In the genomic region with DNA sequence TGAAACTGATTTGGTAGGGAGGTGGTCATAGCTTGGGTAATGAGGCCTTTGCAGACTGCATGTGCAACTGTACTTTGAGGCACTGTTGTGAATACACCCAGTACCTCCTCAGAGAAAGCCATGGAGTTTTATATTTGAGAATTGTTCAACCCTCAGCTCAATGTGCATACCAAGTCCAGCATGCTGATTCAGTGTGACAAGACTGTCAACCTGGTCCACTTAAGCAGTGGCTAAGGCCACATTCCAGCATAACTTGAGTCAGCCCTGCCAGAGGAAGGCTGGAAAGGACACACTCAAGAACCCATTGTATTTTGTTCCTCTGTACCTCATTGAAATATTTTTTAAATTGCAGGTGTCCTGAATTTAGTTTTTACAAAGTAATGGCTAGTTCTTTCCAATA, we compare ENCODE assay signal across 25 cellular contexts.
"Had no signal": no experiment of that assay in that cellular context is flagged by ENCODE, and none has a peak within 500 bp of the region (broad histone marks: within the 10 kb centered on the region; RNA-seq: fewer than 3 reads in every experiment).

No MANE protein-coding gene starts in this region.

- H3K4me1 ChIP-seq: heart right ventricle, pancreas, right atrium auricular region, testis, tibial artery, upper lobe of left lung, vagina had no signal

- H3K27me3 ChIP-seq: esophagus squamous epithelium, neutrophil, pancreas, right atrium auricular region, testis, tibial artery, upper lobe of left lung, vagina had no signal

- ATAC-seq: heart right ventricle; mucosa of descending colon; natural killer cell treated with Interleukin-12 subunit alpha and Interleukin-12 subunit beta and Interleukin-15 and Interleukin-18, amount 100 ng/mL, for 72 hours; pancreas; sciatic nerve; stimulated activated effector memory CD8-positive, alpha-beta T cell treated with anti-CD3 and anti-CD28 coated beads, Interleukin-12 subunit alpha, Interleukin-12 subunit beta, amount 100 ng/mL, for 72 hours; stimulated activated naive CD8-positive, alpha-beta T cell treated with anti-CD3 and anti-CD28 coated beads, Interleukin-15, Interleukin-2, amounts not matched to agents 100 U/mL and 50 U/mL, for 24 hours had no signal

- H3K9me3 ChIP-seq: neutrophil, pancreas, testis, upper lobe of left lung, vagina had no signal

- H3K27ac ChIP-seq: coronary artery, esophagus squamous epithelium, heart right ventricle, neutrophil, pancreas, right atrium auricular region, testis, tibial artery, upper lobe of left lung, vagina had no signal

- H3K4me3 ChIP-seq: coronary artery, esophagus squamous epithelium, heart right ventricle, mucosa of descending colon, pancreas, right atrium auricular region, testis, tibial artery, upper lobe of left lung, vagina had no signal

- H3K36me3 ChIP-seq: esophagus squamous epithelium, heart right ventricle, neutrophil, pancreas, right atrium auricular region, tibial artery, upper lobe of left lung, vagina had no signal

- DNase-seq: dermis blood vessel endothelial cell; effector memory CD4-positive, alpha-beta T cell; esophagus squamous epithelium; glutamatergic neuron; heart right ventricle; hippocampal formation; kidney glomerular epithelial cell; mesenchymal stem cell; mucosa of descending colon; naive B cell; pancreas; stimulated activated CD4-positive, alpha-beta T cell treated with anti-CD3 and anti-CD28 coated beads, Interleukin-2, amount 100 ng/mL, for 24 hours; stimulated activated CD4-positive, alpha-beta T cell treated with anti-CD3 and anti-CD28 coated beads, Interleukin-4, amount 100 ng/mL, for 24 hours; stimulated activated naive CD8-positive, alpha-beta T cell treated with anti-CD3 and anti-CD28 coated beads, Interleukin-15, Interleukin-2, amounts not matched to agents 100 U/mL and 50 U/mL, for 24 hours; substantia nigra; testis; tibial artery had no signal
